In genomic region chr16:72072514-72073342, GRCh38 we compare ENCODE assay signal across 1 cellular context.
A peak's percentile ranks its signal among the peaks of the same experiment; 100 is the strongest.
TF ChIP-seq lines count a peak whose summit lies in the region.

No MANE protein-coding gene starts in this region.

TF ChIP-seq in H1, 55 proteins besides CTCF, POLR2A, EP300 and RAD21 (continued from another document):
- TF ChIP-seq NRF1 (IDR thresholded peaks at IDR 0.05; ENCODE audit: low read depth, low read length) (no peak), POLR2AphosphoS5 (IDR thresholded peaks at IDR 0.05; ENCODE audit: low read depth, low read length) (peak; percentile 38; the same call in 1 of the 2 replicates), TAF1 (IDR thresholded peaks at IDR 0.05; ENCODE audit: low read depth, low read length) (peak; percentile 55)
